In the genomic region with DNA sequence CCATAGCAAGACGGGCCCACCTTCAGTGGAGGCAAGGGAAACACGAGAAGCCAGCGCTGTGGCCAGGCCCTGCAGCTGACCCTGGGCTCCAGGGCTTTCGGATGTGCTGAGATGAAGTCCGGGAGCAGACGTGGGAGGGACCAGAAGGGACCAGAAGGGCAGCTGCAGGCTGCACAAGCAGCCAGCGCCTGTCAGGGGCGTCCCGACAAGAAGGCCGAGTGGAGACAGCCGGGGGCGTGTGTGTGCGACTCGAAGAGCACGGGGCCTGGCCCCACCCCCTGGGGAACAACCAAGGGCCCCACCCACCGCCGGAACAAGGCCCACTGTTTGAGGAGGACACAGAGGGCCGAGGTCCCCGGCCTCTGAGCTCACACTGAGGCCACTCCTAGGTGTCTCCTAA, we compare ENCODE assay signal across 17 cellular contexts. TPM values are rescaled to one million over a fixed set of nuclear protein-coding genes. Genes with fewer than 3 reads are reported as not detected.
DNase-seq lines count a peak whose midpoint lies in the region; ATAC-seq and TF ChIP-seq lines count a peak whose summit lies in the region.
"Had no signal": no experiment of that assay in that cellular context is flagged by ENCODE, and none has a peak within 500 bp of the region (broad histone marks: within the 10 kb centered on the region; RNA-seq: fewer than 3 reads in every experiment).

No MANE protein-coding gene starts in this region.

- H3K36me3 Mint-ChIP-seq in mesothelial cell of epicardium, result peaks cover 11% of the 10 kb centered on the region

- intact Hi-C loops in heart left ventricle (cut with DNase I), result no loop called here
- intact Hi-C loops in left cardiac atrium (cut with DNase I), result no loop called here
- intact Hi-C loops in esophagus muscularis mucosa (cut with DNase I), result no loop called here

- H3K9me3 ChIP-seq in heart left ventricle, result no peaks in the 10 kb centered on the region
- H3K9me3 ChIP-seq in right atrium auricular region, result no peaks in the 10 kb centered on the region
- H3K9me3 ChIP-seq in SJCRH30 (replicated peaks), result no peaks in the 10 kb centered on the region
- no peaks in the 10 kb centered on the region for H3K9me3 ChIP-seq in esophagus muscularis mucosa

- WGBS in heart left ventricle, 4 donors, result 50 to 71% (median 67%) methylated on average over 17 to 19 of the region's 19 CpGs
- 75% methylated on average over 16 of the region's 19 CpGs for whole genome bisulfite sequencing in esophagus muscularis mucosa

- H3K36me3 ChIP-seq in heart left ventricle (peaks cover 3 to 91% (median 86%) of the 10 kb centered on the region in 9 donors), right atrium auricular region (peaks cover 93% of the 10 kb centered on the region), SJCRH30 (no peaks in the 10 kb centered on the region), esophagus muscularis mucosa (peaks cover 25 to 99% (median 88%) of the 10 kb centered on the region in 4 donors)

- ATAC-seq in heart left ventricle (peak in 3 of 4 donors; percentile 20 to 45 (median 23)), left cardiac atrium (peak; percentile 23 to 47)

- H3K27ac ChIP-seq in heart left ventricle, result no peak overlapping the region
- no peak overlapping the region for H3K27ac ChIP-seq in right atrium auricular region
- no peak overlapping the region for H3K27ac ChIP-seq in SJCRH30
- H3K27ac ChIP-seq in esophagus muscularis mucosa (replicated peaks in 1 of 4), result peak overlapping the region in 1 of 4 donors; percentile 6

- no peaks in the 10 kb centered on the region for H3K9me3 Mint-ChIP-seq in mesothelial cell of epicardium
- H3K9me3 Mint-ChIP-seq: CD4-positive, CD25-positive, alpha-beta regulatory T cell; IgD-negative memory B cell had no signal

- H3K4me1 ChIP-seq in heart left ventricle (peaks cover 0 to 5% (median 0%) of the 10 kb centered on the region in 12 donors), right atrium auricular region (peaks cover 0 to 4% of the 10 kb centered on the region in 2 donors), SJCRH30 (no peaks in the 10 kb centered on the region), esophagus muscularis mucosa (no peaks in the 10 kb centered on the region)

- DNase-seq in heart left ventricle, result peak in 1 of 5 donors; percentile 68
- no peak for DNase-seq in right atrium auricular region (ENCODE audit: low spot score)
- no peak for DNase-seq in left cardiac atrium
- no peak for DNase-seq in mesothelial cell of epicardium (ENCODE audit: low spot score in 2 of 2, unreplicated experiment in 2 of 2)
- DNase-seq in SJCRH30, result no peak
- DNase-seq in GM10266 (ENCODE audit: extremely low spot score), result no peak
- DNase-seq in esophagus muscularis mucosa (ENCODE audit: extremely low spot score), result no peak
- DNase-seq in SHP77 (lab: John Stamatoyannopoulos, UW), result no peak
- DNase-seq: ACHN; CD4-positive, CD25-positive, alpha-beta regulatory T cell; HCEC 1CT; MV-4-11; NCI-H146; NCI-H446 treated with DMSO at 0.1 percent for 48 hours; NCI-H774; SIG-M5 had no signal

- no peak for TF ChIP-seq CTCF in heart left ventricle (IDR thresholded peaks at IDR 0.05)
- no peak for TF ChIP-seq CTCF in right atrium auricular region (IDR thresholded peaks at IDR 0.05)
- no peak for TF ChIP-seq CTCF in mesothelial cell of epicardium (IDR thresholded peaks at IDR 0.05; ENCODE audit: unreplicated experiment)
- TF ChIP-seq CTCF in GM10266 (IDR thresholded peaks at IDR 0.05; ENCODE audit: control insufficient read depth, insufficient read depth, low read depth, missing control alignments), result no peak
- TF ChIP-seq CTCF in esophagus muscularis mucosa (IDR thresholded peaks at IDR 0.05), result no peak

- no peaks in the 10 kb centered on the region for H3K27me3 ChIP-seq in heart left ventricle
- no peaks in the 10 kb centered on the region for H3K27me3 ChIP-seq in right atrium auricular region
- no peaks in the 10 kb centered on the region for H3K27me3 ChIP-seq in SJCRH30
- no peaks in the 10 kb centered on the region for H3K27me3 ChIP-seq in esophagus muscularis mucosa

- H3K27me3 Mint-ChIP-seq in mesothelial cell of epicardium (ENCODE audit: low read depth), result no peaks in the 10 kb centered on the region
- H3K27me3 Mint-ChIP-seq: CD4-positive, CD25-positive, alpha-beta regulatory T cell; IgD-negative memory B cell had no signal

- H3K27ac Mint-ChIP-seq in mesothelial cell of epicardium, result peak overlapping the region; percentile 8
- H3K27ac Mint-ChIP-seq: CD4-positive, CD25-positive, alpha-beta regulatory T cell had no signal

- H3K4me3 ChIP-seq in heart left ventricle (no peak overlapping the region), right atrium auricular region (no peak overlapping the region), SJCRH30 (no peak overlapping the region), esophagus muscularis mucosa (no peak overlapping the region)

- no peak overlapping the region for H3K4me3 Mint-ChIP-seq in mesothelial cell of epicardium

- TF ChIP-seq POLR2A in heart left ventricle (IDR thresholded peaks at IDR 0.05) (no peak), esophagus muscularis mucosa (IDR thresholded peaks at IDR 0.05; ENCODE audit: low read depth) (no peak)

- TF ChIP-seq EP300 in esophagus muscularis mucosa (IDR thresholded peaks at IDR 0.05), result no peak

- H3K4me1 Mint-ChIP-seq in mesothelial cell of epicardium, result no peaks in the 10 kb centered on the region
- H3K4me1 Mint-ChIP-seq: IgD-negative memory B cell had no signal

RNA-seq across cellular contexts. Expression of gene SLC12A7, which starts 31.4 kb away (rescaled TPM):
- total RNA-seq in heart left ventricle (100 to 1,000 TPM in 7 of 9 donors, 10 to 100 TPM in 2; 77.0 to 159 (median 132) TPM), right atrium auricular region (10 to 100 TPM; 28.5 to 42.3 TPM), left cardiac atrium (10 to 100 TPM; 53.7 to 54.1 TPM), mesothelial cell of epicardium (33.5 to 34.9 TPM (median 33.6 TPM) in 3 replicates), esophagus muscularis mucosa (10 to 100 TPM; 21.6 to 35.8 (median 25.4) TPM)
- 10 to 100 TPM; 66.3 to 74.5 TPM for polyA plus RNA-seq in heart left ventricle
- 11.5 and 12.0 TPM in 2 replicates for total RNA-seq in SJCRH30 (2014; rRNA removed; shearing (Covaris generic))
